In the genomic region with DNA sequence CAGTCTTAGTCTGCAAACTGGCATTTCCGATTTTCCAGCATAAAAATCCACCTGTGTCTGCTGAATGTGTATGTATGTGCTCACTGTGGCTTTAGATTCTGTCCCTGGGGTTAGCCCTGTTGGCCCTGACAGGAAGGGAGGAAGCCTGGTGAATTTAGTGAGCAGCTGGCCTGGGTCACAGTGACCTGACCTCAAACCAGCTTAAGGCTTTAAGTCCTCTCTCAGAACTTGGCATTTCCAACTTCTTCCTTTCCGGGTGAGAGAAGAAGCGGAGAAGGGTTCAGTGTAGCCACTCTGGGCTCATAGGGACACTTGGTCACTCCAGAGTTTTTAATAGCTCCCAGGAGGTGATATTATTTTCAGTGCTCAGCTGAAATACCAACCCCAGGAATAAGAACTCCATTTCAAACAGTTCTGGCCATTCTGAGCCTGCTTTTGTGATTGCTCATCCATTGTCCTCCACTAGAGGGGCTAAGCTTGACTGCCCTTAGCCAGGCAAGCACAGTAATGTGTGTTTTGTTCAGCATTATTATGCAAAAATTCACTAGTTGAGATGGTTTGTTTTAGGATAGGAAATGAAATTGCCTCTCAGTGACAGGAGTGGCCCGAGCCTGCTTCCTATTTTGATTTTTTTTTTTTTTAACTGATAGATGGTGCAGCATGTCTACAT, we compare ENCODE assay signal across 7 cellular contexts. TPM values are rescaled to one million over a fixed set of nuclear protein-coding genes. Genes with fewer than 3 reads are reported as not detected.
DNase-seq lines count a peak whose midpoint lies in the region; ATAC-seq, FAIRE-seq and TF ChIP-seq lines count a peak whose summit lies in the region.

No MANE protein-coding gene starts in this region.

- H2BK15ac ChIP-seq in neuronal stem cell (ENCODE audit: low read length): no peak overlapping the region

- peaks cover 41% of the 10 kb centered on the region for H3K4me1 ChIP-seq in endothelial cell of umbilical vein (ENCODE audit: control insufficient read depth, extremely low read depth, insufficient read depth, low read length)
- peaks cover 16 to 37% of the 10 kb centered on the region in 2 donors for H3K4me1 ChIP-seq in neuronal stem cell (ENCODE audit: control insufficient read depth in 2 of 2, insufficient read depth in 1 of 2, low read depth in 1 of 2, low read length in 2 of 2)

- H2AFZ ChIP-seq in endothelial cell of umbilical vein (ENCODE audit: low read depth, low read length) (no peak overlapping the region), neuronal stem cell (ENCODE audit: low read length) (no peak overlapping the region)

- H4K91ac ChIP-seq in neuronal stem cell (ENCODE audit: low read depth, low read length, poor library complexity): no peak overlapping the region

- H3K36me3 ChIP-seq in endothelial cell of umbilical vein (ENCODE audit: control insufficient read depth in 2 of 2, extremely low read depth in 1 of 2, insufficient read depth in 2 of 2, low read length in 2 of 2) (peaks cover 15 to 22% of the 10 kb centered on the region in 2 experiments), neuronal stem cell (replicated peaks in 1 of 2; ENCODE audit: control insufficient read depth in 2 of 2, insufficient read depth in 2 of 2, low read length in 2 of 2) (peaks cover 11 to 34% of the 10 kb centered on the region in 2 donors)

- H3K18ac ChIP-seq in neuronal stem cell (ENCODE audit: low read length): no peak overlapping the region

- no peak overlapping the region for H2BK120ac ChIP-seq in neuronal stem cell (ENCODE audit: low read depth, low read length)

- no peak overlapping the region for H2BK5ac ChIP-seq in neuronal stem cell (ENCODE audit: low read length)

- FAIRE-seq in endothelial cell of umbilical vein (lab: Jason Lieb, UNC): peak; percentile 77

- ATAC-seq in omental fat pad (ENCODE audit: low FRiP score) (no peak), GM18502 (IDR thresholded peaks at IDR 0.05; ENCODE audit: poor library complexity, unreplicated experiment) (no peak)

- H3K9me3 ChIP-seq in endothelial cell of umbilical vein (replicated peaks; ENCODE audit: control insufficient read depth, insufficient read depth, low read length) (no peaks in the 10 kb centered on the region), neuronal stem cell (replicated peaks in 1 of 2; ENCODE audit: control insufficient read depth in 2 of 2, insufficient read depth in 1 of 2, low read depth in 1 of 2, low read length in 2 of 2) (peaks cover 0 to 3% of the 10 kb centered on the region in 2 donors)

- DNase-seq in NOMO-1 treated with DMSO at 0.1 percent for 48 hours (lab: John Stamatoyannopoulos, UW; ENCODE audit: unreplicated experiment) (peak; percentile 36), endothelial cell of umbilical vein (ENCODE audit: low read depth, low spot score) (peak; percentile 68), neuronal stem cell (ENCODE audit: low spot score) (peak; percentile 58), NCI-H748 (lab: John Stamatoyannopoulos, UW; ENCODE audit: unreplicated experiment) (no peak), omental fat pad (ENCODE audit: low spot score) (no peak)

- H3K14ac ChIP-seq in neuronal stem cell (ENCODE audit: low read length): no peak overlapping the region

- BruUV-seq in endothelial cell of umbilical vein (replicated peaks; lab: Mats Ljungman, UMichigan): no TSS peak

- H3K23ac ChIP-seq in neuronal stem cell (ENCODE audit: low read depth, low read length, poor library complexity): no peak overlapping the region

- H2AK5ac ChIP-seq in neuronal stem cell (ENCODE audit: low read depth, low read length): no peak overlapping the region

- WGBS in neuronal stem cell (ENCODE audit: extremely low coverage in 2 of 2, insufficient read length in 2 of 2, insufficient replicate concordance in 1 of 2), 2 donors: no CpG with 5 or more reads among the region's 4 CpGs

- no peak overlapping the region for H2BK12ac ChIP-seq in neuronal stem cell (ENCODE audit: low read length)

- no peak overlapping the region for H3K9ac ChIP-seq in endothelial cell of umbilical vein (replicated peaks; ENCODE audit: extremely low read depth, insufficient read depth, low read length)
- no peak overlapping the region for H3K9ac ChIP-seq in neuronal stem cell (ENCODE audit: low read depth, low read length, poor library complexity)

- no peaks in the 10 kb centered on the region for H3K79me2 ChIP-seq in endothelial cell of umbilical vein (ENCODE audit: control insufficient read depth, insufficient read depth, low read length)

- H3K4me2 ChIP-seq in endothelial cell of umbilical vein (ENCODE audit: insufficient read depth, low read length) (peak overlapping the region; percentile 52), neuronal stem cell (ENCODE audit: insufficient read depth, low read length, poor library complexity, severe bottlenecking) (no peak overlapping the region)

- TF ChIP-seq CTCF in GM12875 (IDR thresholded peaks at IDR 0.05; ENCODE audit: borderline replicate concordance, insufficient read depth, low read depth, low read length) (peak; percentile 31; the same call in 1 of the 2 replicates), endothelial cell of umbilical vein (IDR thresholded peaks at IDR 0.05; ENCODE audit: extremely low read depth in 1 of 2, insufficient read depth in 1 of 2, low read depth in 1 of 2, low read length in 2 of 2) (peak; percentile 55 to 63), omental fat pad (IDR thresholded peaks at IDR 0.05) (no peak)

- no peaks in the 10 kb centered on the region for H4K20me1 ChIP-seq in endothelial cell of umbilical vein (replicated peaks; ENCODE audit: control insufficient read depth, extremely low read depth, insufficient read depth, low read length)

- TF ChIP-seq POLR2A in endothelial cell of umbilical vein (IDR thresholded peaks at IDR 0.05; ENCODE audit: low read depth, low read length): no peak

- H4K8ac ChIP-seq in neuronal stem cell (ENCODE audit: low read depth, low read length): no peak overlapping the region

- H3K27ac ChIP-seq in endothelial cell of umbilical vein (ENCODE audit: insufficient read depth, low read depth, low read length) (peak overlapping the region; percentile 49), neuronal stem cell (replicated peaks; ENCODE audit: low read length) (peak overlapping the region; percentile 61)

- CTCF ChIA-PET in endothelial cell of umbilical vein (lab: Charles Lee): interaction anchor here (0.8 to 7.1 kb wide), 15 partner anchors 8 to 695 kb away, joined by 3 to 271 read pairs (median 4); partner anchors contain the start of gene HIPK1

- H3K9me1 ChIP-seq in endothelial cell of umbilical vein (replicated peaks; ENCODE audit: control insufficient read depth, extremely low read depth, insufficient read depth, low read length): no peaks in the 10 kb centered on the region

- H3K79me1 ChIP-seq in neuronal stem cell (ENCODE audit: low read depth, low read length): no peaks in the 10 kb centered on the region

- POLR2A ChIA-PET in endothelial cell of umbilical vein (lab: Charles Lee): interaction anchor here (0.5 to 0.9 kb wide), 2 partner anchors 13 to 219 kb away, joined by 3 to 4 read pairs; no protein-coding TSS in a partner anchor

- H3K4me3 ChIP-seq in GM12875 (ENCODE audit: low read depth, low read length): no peak overlapping the region
- H3K4me3 ChIP-seq in endothelial cell of umbilical vein (replicated peaks in 1 of 3; ENCODE audit: insufficient read depth in 1 of 3, low read depth in 1 of 3, low read length in 3 of 3): no peak overlapping the region
- H3K4me3 ChIP-seq in neuronal stem cell (ENCODE audit: low read length in 2 of 2): no peak overlapping the region

- H3K4ac ChIP-seq in neuronal stem cell (ENCODE audit: low read length): no peak overlapping the region

- H3K27me3 ChIP-seq in endothelial cell of umbilical vein (ENCODE audit: control insufficient read depth in 2 of 2, insufficient read depth in 2 of 2, low read length in 2 of 2) (no peaks in the 10 kb centered on the region), neuronal stem cell (ENCODE audit: control insufficient read depth in 3 of 3, insufficient read depth in 3 of 3, low read depth in 1 of 3, low read length in 3 of 3) (peaks cover 0 to 2% (median 0%) of the 10 kb centered on the region in 3 experiments)

- dilution Hi-C loops in endothelial cell of umbilical vein (cut with MboI; ENCODE audit: extremely low pct_ligation_motif_present, low sequenced_read_pairs): no loop called here

- intact Hi-C loops in endothelial cell of umbilical vein (cut with micrococcal nuclease): loop anchor here (2.0 to 10.0 kb wide), 7 partner anchors 46 to 1259 kb away; partner anchors contain the start of genes BCAS2, NRAS, PPM1J and SYT6

TF ChIP-seq in endothelial cell of umbilical vein, 7 proteins besides CTCF, POLR2A, EP300 and RAD21 (continues in another document):
- no peak for TF ChIP-seq GATA2 (IDR thresholded peaks at IDR 0.05; ENCODE audit: insufficient read depth, insufficient read length, low read depth, low read length)
- TF ChIP-seq FOS (IDR thresholded peaks at IDR 0.05; ENCODE audit: borderline replicate concordance, insufficient read depth, low read length): no peak
- TF ChIP-seq POLR2AphosphoS5 (IDR thresholded peaks at IDR 0.05; ENCODE audit: insufficient read depth, low read depth, low read length): peak; percentile 27
- no peak for TF ChIP-seq MYC (IDR thresholded peaks at IDR 0.05; ENCODE audit: low read depth, low read length)

RNA-seq across cellular contexts. Expression of gene OLFML3, which starts 2.5 kb away (rescaled TPM):
- total RNA-seq in endothelial cell of umbilical vein (1.7 and 3.4 TPM in 2 replicates), omental fat pad (100 to 1,000 TPM in 2 of 4 donors, 10 to 100 TPM in 2; 54.4 to 173 (median 90.6) TPM)
- polyA plus RNA-seq in endothelial cell of umbilical vein: 3.9 TPM in 2 replicates
- 2.1 TPM in 2 replicates for polyA plus RNA-seq in endothelial cell of umbilical vein (2011; cell fraction: cytosol; rRNA removed)
- 1.5 and 1.7 TPM in 2 replicates for polyA plus RNA-seq in endothelial cell of umbilical vein (2011; cell fraction: nucleus; rRNA removed)
- polyA plus RNA-seq in endothelial cell of umbilical vein (2012): 1.9 and 2.1 TPM in 2 replicates
- 1.00 and 2.9 TPM in 2 replicates for polyA minus RNA-seq in endothelial cell of umbilical vein
- not detected for polyA minus RNA-seq in endothelial cell of umbilical vein (2011; cell fraction: cytosol; rRNA and poly(A)+ RNA removed)
- 1.4 and 2.2 TPM in 2 replicates for polyA minus RNA-seq in endothelial cell of umbilical vein (2011; cell fraction: nucleus; rRNA and poly(A)+ RNA removed)
- 10.1 TPM for polyA plus RNA-seq in neuronal stem cell (2013, experiment 1 of 2)
- polyA plus RNA-seq in neuronal stem cell (2013, experiment 2 of 2): 9.4 TPM

RNA-seq across cellular contexts. Expression of gene HIPK1, which starts 47.6 kb away (rescaled TPM):
- 50.2 and 56.1 TPM in 2 replicates for total RNA-seq in endothelial cell of umbilical vein
- 39.3 and 41.1 TPM in 2 replicates for polyA plus RNA-seq in endothelial cell of umbilical vein
- 22.1 and 25.3 TPM in 2 replicates for polyA plus RNA-seq in endothelial cell of umbilical vein (2011; cell fraction: cytosol; rRNA removed)
- 41.4 and 46.4 TPM in 2 replicates for polyA plus RNA-seq in endothelial cell of umbilical vein (2011; cell fraction: nucleus; rRNA removed)
- 22.4 and 27.1 TPM in 2 replicates for polyA plus RNA-seq in endothelial cell of umbilical vein (2012)
- polyA minus RNA-seq in endothelial cell of umbilical vein: 145 TPM in 2 replicates
- polyA minus RNA-seq in endothelial cell of umbilical vein (2011; cell fraction: cytosol; rRNA and poly(A)+ RNA removed): 75.4 TPM
- polyA minus RNA-seq in endothelial cell of umbilical vein (2011; cell fraction: nucleus; rRNA and poly(A)+ RNA removed): 49.0 and 78.2 TPM in 2 replicates
- polyA plus RNA-seq in neuronal stem cell (2013, experiment 1 of 2): 24.6 TPM
- 25.1 TPM for polyA plus RNA-seq in neuronal stem cell (2013, experiment 2 of 2)
- total RNA-seq in omental fat pad: 10 to 100 TPM; 49.6 to 64.6 (median 57.7) TPM

Comparison
In these comparisons a context has a peak if more than half of its experiments do, and no peak if none do; other contexts are left out.
1. CTCF ChIP-seq: peak in GM12875 (single experiment) and endothelial cell of umbilical vein (2 of 2); none in omental fat pad (0 of 3).
2. DNase-seq: peak in NOMO-1 treated with DMSO at 0.1 percent for 48 hours (single experiment), endothelial cell of umbilical vein (single experiment) and neuronal stem cell (single experiment); none in NCI-H748 (single experiment) and omental fat pad (single experiment).
3. RNA of gene OLFML3, which starts 2.5 kb away (total RNA-seq): 54.4 to 173 TPM in omental fat pad; 1.7 to 3.4 TPM in endothelial cell of umbilical vein; every median in the first group is over 10 times any median in the second.